27 cellular contexts compared by ENCODE assay signal in genomic region chr12:23888396-23889068, GRCh38.
DNase-seq lines count a peak whose midpoint lies in the region; FAIRE-seq and TF ChIP-seq lines count a peak whose summit lies in the region.
"Had no signal": no experiment of that assay in that cellular context is flagged by ENCODE, and none has a peak within 500 bp of the region (broad histone marks: within the 10 kb centered on the region; RNA-seq: fewer than 3 reads in every experiment).

No MANE protein-coding gene starts in this region.

- H2BK20ac ChIP-seq in H9 (ENCODE audit: low read depth, low read length, poor library complexity, severe bottlenecking), result no peak overlapping the region
- no peak overlapping the region for H2BK20ac ChIP-seq in H1 (ENCODE audit: low read length)

- H3K14ac ChIP-seq in H9 (ENCODE audit: insufficient read depth, low read length) (no peak overlapping the region), H1 (ENCODE audit: insufficient read length) (no peak overlapping the region)

- H3K79me2 ChIP-seq in H9 (ENCODE audit: insufficient read depth, low read length) (no peaks in the 10 kb centered on the region), H1 (ENCODE audit: control insufficient read depth in 1 of 2, insufficient read depth in 2 of 2, low read length in 2 of 2) (no peaks in the 10 kb centered on the region)

- no peak for TF ChIP-seq RAD21 in H1 (IDR thresholded peaks at IDR 0.05 in 1 of 2, conservative IDR thresholded peaks at IDR 0.05 in 1 of 2; ENCODE audit: low read depth in 2 of 2, low read length in 2 of 2)

- no peak overlapping the region for H3T11ph ChIP-seq in H9 (ENCODE audit: low read length)

- H2BK5ac ChIP-seq in H9 (ENCODE audit: insufficient read length, low read length), result no peak overlapping the region
- H2BK5ac ChIP-seq in H1 (ENCODE audit: low read depth, low read length), result no peak overlapping the region

- H3K36me3 Mint-ChIP-seq in H9 (ENCODE audit: insufficient read depth in 1 of 3, low read depth in 3 of 3) (peaks cover 0 to 2% (median 0%) of the 10 kb centered on the region in 3 experiments; a peak in 1 of 7 replicates), neural crest cell (ENCODE audit: low read depth) (peaks cover 11% of the 10 kb centered on the region)
- no peaks in the 10 kb centered on the region for H3K36me3 Mint-ChIP-seq in activated naive CD4-positive, alpha-beta T cell treated with anti-CD3 and anti-CD28 coated beads, Interleukin-2, amount 10 ng/mL, durations not matched to agents 7 days and 5 days
- H3K36me3 Mint-ChIP-seq: activated naive CD8-positive, alpha-beta T cell treated with anti-CD3 and anti-CD28 coated beads for 36 hours had no signal

- no peak for TF ChIP-seq POLR2A in H1 (IDR thresholded peaks at IDR 0.05; ENCODE audit: control extremely low read depth in 1 of 2, low read depth in 2 of 2, low read length in 2 of 2)

- no peaks in the 10 kb centered on the region for H3K9me3 Mint-ChIP-seq in H9
- no peaks in the 10 kb centered on the region for H3K9me3 Mint-ChIP-seq in neural crest cell
- peaks cover 2% of the 10 kb centered on the region for H3K9me3 Mint-ChIP-seq in activated naive CD4-positive, alpha-beta T cell treated with anti-CD3 and anti-CD28 coated beads, Interleukin-2, amount 10 ng/mL, durations not matched to agents 7 days and 5 days
- H3K9me3 Mint-ChIP-seq: activated naive CD8-positive, alpha-beta T cell treated with anti-CD3 and anti-CD28 coated beads for 36 hours had no signal

- H2AK5ac ChIP-seq in H9 (ENCODE audit: insufficient read length, low read length), result no peak overlapping the region
- H2AK5ac ChIP-seq in H1 (ENCODE audit: low read depth, low read length), result no peak overlapping the region

- H3K27me3 ChIP-seq in H9 (ENCODE audit: insufficient read depth, low read length), result no peaks in the 10 kb centered on the region
- no peaks in the 10 kb centered on the region for H3K27me3 ChIP-seq in H1 (replicated peaks in 1 of 4; ENCODE audit: control insufficient read depth in 3 of 4, extremely low read depth in 1 of 4, insufficient read depth in 3 of 4, low read length in 3 of 4)
- H3K27me3 ChIP-seq: body of pancreas, tibial nerve had no signal

- WGBS in H9 (ENCODE audit: extremely low coverage, insufficient read length, low lambda C conversion rate), result no CpG with 5 or more reads among the region's 5 CpGs
- 83% methylated on average over 5 of the region's 5 CpGs; no CpG with 5 or more reads in 1 of the 2 experiments for WGBS in H1 (ENCODE audit: extremely low coverage in 1 of 2, insufficient coverage in 1 of 2, insufficient read length in 1 of 2, insufficient replicate concordance in 2 of 2, low coverage in 1 of 2, low lambda C conversion rate in 2 of 2, missing lambda C conversion rate in 1 of 2), 2 experiments

- FAIRE-seq in H1 (lab: Jason Lieb, UNC), result no peak
- FAIRE-seq: H54 had no signal

- H4K5ac ChIP-seq in H9 (ENCODE audit: insufficient read length, low read depth, low read length) (no peak overlapping the region), H1 (ENCODE audit: insufficient read length, low read depth, low read length) (no peak overlapping the region)

- H2BK120ac ChIP-seq in H9 (ENCODE audit: low read depth, low read length, poor library complexity, severe bottlenecking), result no peak overlapping the region
- no peak overlapping the region for H2BK120ac ChIP-seq in H1 (replicated peaks; ENCODE audit: low read depth, low read length)

- H4K91ac ChIP-seq in H9 (ENCODE audit: insufficient read length, low read depth, low read length) (no peak overlapping the region), H1 (replicated peaks; ENCODE audit: insufficient read length, low read length) (no peak overlapping the region)

- H2BK12ac ChIP-seq in H9 (ENCODE audit: insufficient read length, low read depth, low read length) (no peak overlapping the region), H1 (ENCODE audit: low read depth, low read length) (no peak overlapping the region)

- H4K8ac ChIP-seq in H9 (replicated peaks; ENCODE audit: insufficient read length, low read depth, low read length) (no peak overlapping the region), H1 (ENCODE audit: extremely low read depth, insufficient read depth, low read length) (no peak overlapping the region)

- H3K4ac ChIP-seq in H9 (ENCODE audit: low read depth, low read length) (no peak overlapping the region), H1 (replicated peaks; ENCODE audit: insufficient read length, low read depth, low read length) (no peak overlapping the region)

- H2BK15ac ChIP-seq in H9 (ENCODE audit: low read depth, low read length) (no peak overlapping the region), H1 (ENCODE audit: low read length) (no peak overlapping the region)

- POLR2A ChIA-PET in H1 (lab: Charles Lee; ENCODE audit: partially characterized antibody), result no interaction called here

- H3K23me2 ChIP-seq in H9 (ENCODE audit: insufficient read length, low read depth, low read length, poor library complexity, severe bottlenecking) (no peaks in the 10 kb centered on the region), H1 (ENCODE audit: low read depth, low read length) (no peaks in the 10 kb centered on the region)

- H3K4me3 ChIP-seq in H1 (ENCODE audit: extremely low read depth in 1 of 4, insufficient read depth in 2 of 4, low read depth in 3 of 4, low read length in 4 of 4), result no peak overlapping the region
- H3K4me3 ChIP-seq: body of pancreas, SK-N-MC, skin epidermis, tibial nerve had no signal

- no peak for TF ChIP-seq EP300 in H1 (IDR thresholded peaks at IDR 0.05; ENCODE audit: borderline replicate concordance in 1 of 2, low read depth in 2 of 2, low read length in 2 of 2)

- no peaks in the 10 kb centered on the region for H3K4me1 ChIP-seq in H9 (ENCODE audit: insufficient read depth, low read length)
- no peaks in the 10 kb centered on the region for H3K4me1 ChIP-seq in H1 (replicated peaks in 1 of 4; ENCODE audit: control insufficient read depth in 3 of 4, insufficient read depth in 4 of 4, low read length in 3 of 4)

- H3K4me1 Mint-ChIP-seq in H9 (0 out of 4 replicates have a peak, but pooled peaks cover 0 to 2% of the 10 kb centered on the region in 2 experiments), neural crest cell (peaks cover 56% of the 10 kb centered on the region)
- no peaks in the 10 kb centered on the region for H3K4me1 Mint-ChIP-seq in activated naive CD4-positive, alpha-beta T cell treated with anti-CD3 and anti-CD28 coated beads, Interleukin-2, amount 10 ng/mL, durations not matched to agents 7 days and 5 days
- H3K4me1 Mint-ChIP-seq: activated naive CD8-positive, alpha-beta T cell treated with anti-CD3 and anti-CD28 coated beads for 36 hours had no signal

- no peak overlapping the region for H3K4me3 Mint-ChIP-seq in H9
- peak overlapping the region; percentile 61 for H3K4me3 Mint-ChIP-seq in neural crest cell
- H3K4me3 Mint-ChIP-seq in activated naive CD4-positive, alpha-beta T cell treated with anti-CD3 and anti-CD28 coated beads, Interleukin-2, amount 10 ng/mL, durations not matched to agents 7 days and 5 days, result no peak overlapping the region
- H3K4me3 Mint-ChIP-seq: activated CD8-positive, alpha-beta T cell treated with anti-CD3 and anti-CD28 coated beads for 36 hours; activated naive CD8-positive, alpha-beta T cell treated with anti-CD3 and anti-CD28 coated beads for 36 hours had no signal

- H3K9ac ChIP-seq in H9 (ENCODE audit: extremely low read depth, insufficient read length, low read length) (no peak overlapping the region), H1 (replicated peaks in 1 of 4; ENCODE audit: extremely low read depth in 1 of 4, low read depth in 3 of 4, low read length in 3 of 4) (no peak overlapping the region)

- no peak overlapping the region for H3K4me2 ChIP-seq in H9 (ENCODE audit: insufficient read depth, insufficient read length, low read length)
- H3K4me2 ChIP-seq in H1 (ENCODE audit: insufficient read depth in 1 of 2, low read depth in 2 of 2, low read length in 2 of 2), result no peak overlapping the region

- H3K27ac ChIP-seq in H9 (ENCODE audit: insufficient read length, low read depth, low read length) (no peak overlapping the region), H1 (ENCODE audit: low read depth, low read length) (no peak overlapping the region)
- H3K27ac ChIP-seq: body of pancreas, epithelial cell of prostate, SK-N-MC, skin epidermis, tibial nerve had no signal

- H3K79me1 ChIP-seq in H9 (ENCODE audit: insufficient read depth, low read depth, low read length, poor library complexity, severe bottlenecking) (no peaks in the 10 kb centered on the region), H1 (ENCODE audit: low read depth, low read length) (no peaks in the 10 kb centered on the region)

- H2AFZ ChIP-seq in H9 (ENCODE audit: low read length), result no peak overlapping the region
- H2AFZ ChIP-seq in H1 (ENCODE audit: low read length), result no peak overlapping the region

- H3K56ac ChIP-seq in H9 (ENCODE audit: insufficient read length, low read depth, low read length) (no peak overlapping the region), H1 (replicated peaks; ENCODE audit: insufficient read length, low read depth, low read length) (no peak overlapping the region)

- in situ Hi-C loops in SK-MEL-5 (cut with HindIII; ENCODE audit: low pct_unique_long_range_greater_than_20kb, low sequenced_read_pairs), result no loop called here

- CTCF ChIA-PET in H1 (lab: Charles Lee; ENCODE audit: partially characterized antibody), result no interaction called here
- CTCF ChIA-PET in activated naive CD4-positive, alpha-beta T cell treated with anti-CD3 and anti-CD28 coated beads, Interleukin-2, amount 10 ng/mL, durations not matched to agents 7 days and 5 days (lab: Charles Lee), result no interaction called here

- no peak for DNase-seq in H9
- DNase-seq in SK-MEL-5 (ENCODE audit: low read depth, low spot score), result peak; percentile 21
- DNase-seq in H1 (ENCODE audit: low read depth in 1 of 2, low spot score in 2 of 2), result no peak
- DNase-seq in neural crest cell (ENCODE audit: low read depth, low spot score), result no peak
- DNase-seq in dermis blood vessel endothelial cell, result no peak
- DNase-seq in activated naive CD4-positive, alpha-beta T cell treated with anti-CD3 and anti-CD28 coated beads, Interleukin-2, amount 10 ng/mL, durations not matched to agents 7 days and 5 days, result no peak
- no peak for DNase-seq in activated CD4-positive, alpha-beta T cell treated with anti-CD3 and anti-CD28 coated beads for 48 hours
- DNase-seq: ACHN; activated CD4-positive, CD25-positive, alpha-beta regulatory T cell treated with anti-CD3 and anti-CD28 coated beads, Interleukin-2, amount 50 U/mL, for 72 hours; activated CD8-positive, alpha-beta T cell treated with anti-CD3 and anti-CD28 coated beads for 36 hours; activated naive CD8-positive, alpha-beta T cell treated with anti-CD3 and anti-CD28 coated beads for 36 hours; body of pancreas; cerebellar nuclear complex; DMS153; foreskin fibroblast; KBM-7; left cardiac atrium; NCI-H1105 treated with DMSO at 0.1 percent for 48 hours; NCI-H2029 treated with DMSO at 0.1 percent for 48 hours; NCI-H774; stimulated activated CD8-positive, alpha-beta memory T cell treated with anti-CD3 and anti-CD28 coated beads, Interleukin-4, amount 100 ng/mL, for 48 hours; T-helper 2 cell had no signal

- H3K9me3 ChIP-seq in H9 (ENCODE audit: control insufficient read depth, low read depth, low read length) (no peaks in the 10 kb centered on the region), H1 (ENCODE audit: insufficient read depth in 2 of 2, low read depth in 1 of 2, low read length in 1 of 2) (no peaks in the 10 kb centered on the region)
- H3K9me3 ChIP-seq: body of pancreas, tibial nerve had no signal

- H3K18ac ChIP-seq in H9 (ENCODE audit: insufficient read length, low read depth, low read length), result no peak overlapping the region
- H3K18ac ChIP-seq in H1 (ENCODE audit: extremely low read depth, low read length), result no peak overlapping the region

- H4K20me1 ChIP-seq in H9 (ENCODE audit: control insufficient read depth, insufficient read depth, insufficient read length) (no peaks in the 10 kb centered on the region), H1 (replicated peaks in 1 of 2; ENCODE audit: control insufficient read depth in 1 of 2, insufficient read depth in 2 of 2, low read length in 2 of 2) (no peaks in the 10 kb centered on the region)

- TF ChIP-seq CTCF in H9 (conservative IDR thresholded peaks at IDR 0.05) (no peak), H1 (IDR thresholded peaks at IDR 0.05; ENCODE audit: control extremely low read depth in 1 of 3, insufficient read depth in 1 of 3, low read depth in 1 of 3, low read length in 3 of 3) (no peak), neural crest cell (conservative IDR thresholded peaks at IDR 0.05) (no peak)

- H3K27me3 Mint-ChIP-seq in H9 (ENCODE audit: low read depth) (no peaks in the 10 kb centered on the region), neural crest cell (ENCODE audit: low read depth) (no peaks in the 10 kb centered on the region)
- H3K27me3 Mint-ChIP-seq in activated naive CD4-positive, alpha-beta T cell treated with anti-CD3 and anti-CD28 coated beads, Interleukin-2, amount 10 ng/mL, durations not matched to agents 7 days and 5 days, result no peaks in the 10 kb centered on the region
- H3K27me3 Mint-ChIP-seq: activated CD8-positive, alpha-beta T cell treated with anti-CD3 and anti-CD28 coated beads for 36 hours; activated naive CD8-positive, alpha-beta T cell treated with anti-CD3 and anti-CD28 coated beads for 36 hours had no signal

- H3K23ac ChIP-seq in H9 (ENCODE audit: insufficient read length, low read depth, low read length) (no peak overlapping the region), H1 (ENCODE audit: insufficient read length) (no peak overlapping the region)

- H3K27ac Mint-ChIP-seq in H9 (peak overlapping the region in 2 of 3 experiments; percentile 5 to 17; a peak in 3 of 7 replicates), neural crest cell (ENCODE audit: unreplicated experiment) (peak overlapping the region; percentile 91)
- H3K27ac Mint-ChIP-seq in activated naive CD4-positive, alpha-beta T cell treated with anti-CD3 and anti-CD28 coated beads, Interleukin-2, amount 10 ng/mL, durations not matched to agents 7 days and 5 days, result no peak overlapping the region
- H3K27ac Mint-ChIP-seq: activated CD8-positive, alpha-beta T cell treated with anti-CD3 and anti-CD28 coated beads for 36 hours; activated naive CD8-positive, alpha-beta T cell treated with anti-CD3 and anti-CD28 coated beads for 36 hours had no signal

- H3K36me3 ChIP-seq in H1 (ENCODE audit: control insufficient read depth in 2 of 4, insufficient read depth in 4 of 4, low read length in 3 of 4), result no peaks in the 10 kb centered on the region
